Comparison of ENCODE assay signal across 8 cellular contexts in the genomic region with DNA sequence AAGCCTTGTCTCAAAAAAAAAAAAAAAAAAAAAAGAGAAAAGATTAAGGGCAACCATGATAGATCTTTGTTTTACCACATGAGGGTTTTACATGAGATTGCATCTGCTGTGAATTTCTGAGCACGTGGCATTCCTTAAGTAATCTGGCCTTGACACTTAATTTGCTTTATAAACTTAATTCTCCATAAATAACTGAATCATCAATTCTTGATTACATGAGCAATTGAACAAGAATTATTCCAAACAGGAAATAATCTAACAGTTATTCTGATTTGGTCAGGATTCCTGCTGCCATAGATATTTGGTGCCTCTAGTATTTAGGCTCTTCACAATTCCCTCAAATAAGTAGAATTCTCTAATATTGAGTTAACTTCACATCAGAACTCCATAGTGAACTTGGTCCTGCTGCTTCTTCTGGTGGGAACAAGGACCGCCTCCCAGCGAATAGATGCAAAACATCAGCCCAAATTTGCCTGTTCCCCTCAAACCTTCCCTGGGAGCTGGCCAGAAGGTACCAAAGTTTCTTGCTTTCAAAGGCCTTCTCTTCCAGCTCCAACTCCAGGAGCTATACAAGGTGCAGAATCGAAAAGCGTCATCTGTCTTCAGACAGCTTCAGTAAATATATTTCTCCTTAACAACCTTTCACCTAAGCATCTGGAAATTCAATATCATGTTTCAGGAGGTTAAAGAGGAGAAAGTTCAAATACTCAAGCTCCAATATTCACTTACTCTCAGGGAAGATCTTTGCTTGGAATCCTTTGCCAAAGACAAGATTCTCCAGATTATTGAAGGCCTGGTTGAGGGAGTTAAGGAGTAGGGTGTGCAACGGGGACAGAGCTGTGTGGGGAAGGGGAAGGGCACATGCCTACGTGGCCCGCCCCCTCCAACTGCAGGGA. TPM values are rescaled to one million over a fixed set of nuclear protein-coding genes. Genes with fewer than 3 reads are reported as not detected.
DNase-seq lines count a peak whose midpoint lies in the region; ATAC-seq and FAIRE-seq lines count a peak whose summit lies in the region.

No MANE protein-coding gene starts in this region.

- peak overlapping the region; percentile 94 for H3K4me3 ChIP-seq in Jurkat, Clone E6-1 (ENCODE audit: low read length)
- peak overlapping the region; percentile 93 for H3K4me3 ChIP-seq in mucosa of stomach (ENCODE audit: low read length)

- peak overlapping the region; percentile 97 for H3K27ac Mint-ChIP-seq in central memory CD8-positive, alpha-beta T cell (ENCODE audit: low read depth)

- H3K4me1 Mint-ChIP-seq in central memory CD8-positive, alpha-beta T cell = peaks cover 50% of the 10 kb centered on the region

- DNase-seq in Jurkat, Clone E6-1 (ENCODE audit: low read depth, low spot score) = no peak
- DNase-seq in central memory CD8-positive, alpha-beta T cell (ENCODE audit: low spot score in 2 of 2) = no peak
- DNase-seq in T1000 (lab: John Stamatoyannopoulos, UW) (no peak), NCI-H1694 treated with DMSO at 0.1 percent for 48 hours (lab: John Stamatoyannopoulos, UW) (no peak), GM19239 (ENCODE audit: insufficient read length, low spot score) (no peak)

- peak; percentile 16 for ATAC-seq in GM19025 (IDR thresholded peaks at IDR 0.05; ENCODE audit: low read depth, unreplicated experiment)
- peak; percentile 25 for ATAC-seq in central memory CD8-positive, alpha-beta T cell (replicated peaks; ENCODE audit: extremely low read depth, poor library complexity, severe bottlenecking)
- ATAC-seq in GM19397 (IDR thresholded peaks at IDR 0.05; ENCODE audit: unreplicated experiment) = no peak

- no peaks in the 10 kb centered on the region for H3K9me3 ChIP-seq in mucosa of stomach (ENCODE audit: control insufficient read depth, low read length)

- H3K9ac ChIP-seq in mucosa of stomach (ENCODE audit: low read length) = peak overlapping the region; percentile 97

- H3K27me3 Mint-ChIP-seq in central memory CD8-positive, alpha-beta T cell = no peaks in the 10 kb centered on the region

- H3K36me3 Mint-ChIP-seq in central memory CD8-positive, alpha-beta T cell (ENCODE audit: insufficient read depth) = peaks cover 35% of the 10 kb centered on the region

- H3K9me3 Mint-ChIP-seq in central memory CD8-positive, alpha-beta T cell = no peaks in the 10 kb centered on the region

- H3K4me1 ChIP-seq in mucosa of stomach (ENCODE audit: control insufficient read depth, insufficient read depth, low read length) = peaks cover 50% of the 10 kb centered on the region

- peak overlapping the region; percentile 97 for H3K4me3 Mint-ChIP-seq in central memory CD8-positive, alpha-beta T cell

- FAIRE-seq in GM19239 (lab: Jason Lieb, UNC) = no peak

- peaks cover 4% of the 10 kb centered on the region for H3K27me3 ChIP-seq in mucosa of stomach (ENCODE audit: control insufficient read depth, insufficient read depth, low read length)

- no peaks in the 10 kb centered on the region for H3K36me3 ChIP-seq in mucosa of stomach (ENCODE audit: control insufficient read depth, insufficient read depth, low read length)

RNA-seq across cellular contexts. Expression of a gene that starts 1.0 kb away (rescaled TPM):
- 345 TPM for polyA plus RNA-seq in Jurkat, Clone E6-1 (2012; ENCODE audit: insufficient read depth, insufficient read length)

RNA-seq across cellular contexts. Expression of a gene that starts 1.6 kb away (rescaled TPM):
- 6.9 TPM for polyA plus RNA-seq in Jurkat, Clone E6-1 (2012; ENCODE audit: insufficient read depth, insufficient read length)

RNA-seq across cellular contexts. Expression of a gene that starts 31.8 kb away (rescaled TPM):
- polyA plus RNA-seq in Jurkat, Clone E6-1 (2012; ENCODE audit: insufficient read depth, insufficient read length) = 57.0 TPM

RNA-seq across cellular contexts. Expression of a gene that starts 35.6 kb away (rescaled TPM):
- 13.8 TPM for polyA plus RNA-seq in Jurkat, Clone E6-1 (2012; ENCODE audit: insufficient read depth, insufficient read length)

RNA-seq across cellular contexts. Expression of a gene that starts 36.4 kb away (rescaled TPM):
- 75.4 TPM for polyA plus RNA-seq in Jurkat, Clone E6-1 (2012; ENCODE audit: insufficient read depth, insufficient read length)
